In genomic region chr15:50765202-50765967, GRCh38 we compare ENCODE assay signal across 8 cellular contexts. TPM values are rescaled to one million over a fixed set of nuclear protein-coding genes. Genes with fewer than 3 reads are reported as not detected.
DNase-seq lines count a peak whose midpoint lies in the region; ATAC-seq and TF ChIP-seq lines count a peak whose summit lies in the region.

Gene SPPL2A (minus strand): TSS chr15:50765706. CDS start chr15:50765533, 173 bp downstream.

- 0 to 1% methylated on average over 2 to 36 of the region's 77 CpGs for WGBS in transverse colon (ENCODE audit: low coverage in 1 of 2), 2 donors

- no peaks in the 10 kb centered on the region for H3K27me3 Mint-ChIP-seq in activated naive CD8-positive, alpha-beta T cell treated with anti-CD3 and anti-CD28 coated beads, Interleukin-2, amount 50 U/mL, for 24 hours

- H3K9me3 Mint-ChIP-seq in activated naive CD8-positive, alpha-beta T cell treated with anti-CD3 and anti-CD28 coated beads, Interleukin-2, amount 50 U/mL, for 24 hours: no peaks in the 10 kb centered on the region

- H3K27me3 ChIP-seq in transverse colon: no peaks in the 10 kb centered on the region

- in situ Hi-C loops in transverse colon (cut with MboI; ENCODE audit: low pct_ligation_motif_present in 1 of 4, low pct_unique_long_range_greater_than_20kb in 1 of 4, low sequenced_read_pairs in 3 of 4): loop anchor here in 1 of 4 donors (10.0 kb wide), 1 partner anchor 109 kb away; no protein-coding TSS in a partner anchor

- peak within 1 kb of the TSS; percentile 97 for H3K27ac Mint-ChIP-seq in activated naive CD8-positive, alpha-beta T cell treated with anti-CD3 and anti-CD28 coated beads, Interleukin-2, amount 50 U/mL, for 24 hours

- H3K36me3 Mint-ChIP-seq in activated naive CD8-positive, alpha-beta T cell treated with anti-CD3 and anti-CD28 coated beads, Interleukin-2, amount 50 U/mL, for 24 hours (ENCODE audit: low read depth): peaks cover 16% of the 10 kb centered on the region

- no peaks in the 10 kb centered on the region for H3K36me3 ChIP-seq in transverse colon

- DNase-seq in GM12865 (ENCODE audit: low read depth) (peak; percentile 87), NCI-H1417 (lab: John Stamatoyannopoulos, UW) (peak; percentile 57 to 88 (median 80)), SW480 (ENCODE audit: low spot score) (peak; percentile 76), cardiac septum (ENCODE audit: low spot score) (peak; percentile 95), pons (ENCODE audit: low spot score) (peak; percentile 59), transverse colon (peak; percentile 86)
- DNase-seq in activated naive CD8-positive, alpha-beta T cell treated with anti-CD3 and anti-CD28 coated beads, Interleukin-2, amount 50 U/mL, for 24 hours: peak; percentile 92

- no peaks in the 10 kb centered on the region for H3K9me3 ChIP-seq in transverse colon

- H3K4me3 Mint-ChIP-seq in activated naive CD8-positive, alpha-beta T cell treated with anti-CD3 and anti-CD28 coated beads, Interleukin-2, amount 50 U/mL, for 24 hours: peak within 1 kb of the TSS; percentile 90

- intact Hi-C loops in cardiac septum (cut with DNase I): loop anchor here (1.0 to 5.0 kb wide), 3 partner anchors 53 to 112 kb away; partner anchors contain the start of gene TRPM7
- intact Hi-C loops in transverse colon (cut with DNase I; ENCODE audit: low total_unique reads): loop anchor here (10.0 kb wide), 2 partner anchors 71 to 109 kb away; no protein-coding TSS in a partner anchor

- no peak for TF ChIP-seq EP300 in transverse colon (IDR thresholded peaks at IDR 0.05; ENCODE audit: low read depth)

- ATAC-seq in HG02678 (IDR thresholded peaks at IDR 0.05; ENCODE audit: unreplicated experiment): peak; percentile 87
- ATAC-seq in activated naive CD8-positive, alpha-beta T cell treated with anti-CD3 and anti-CD28 coated beads, Interleukin-2, amount 50 U/mL, for 24 hours: peak; percentile 94

- H3K4me3 ChIP-seq in GM12865 (ENCODE audit: low read depth, low read length): peak within 1 kb of the TSS; percentile 73
- H3K4me3 ChIP-seq in transverse colon: peak within 1 kb of the TSS; percentile 69 to 99 (median 94)

- H3K4me1 ChIP-seq in transverse colon: peaks cover 10 to 50% (median 28%) of the 10 kb centered on the region in 4 donors

- TF ChIP-seq CTCF in GM12865 (IDR thresholded peaks at IDR 0.05; ENCODE audit: insufficient read depth, low read depth, low read length, missing control alignments) (no peak), transverse colon (IDR thresholded peaks at IDR 0.05) (no peak)

- H3K27ac ChIP-seq in transverse colon: peak within 1 kb of the TSS; percentile 95 to 99 (median 98)

- peaks cover 68% of the 10 kb centered on the region for H3K4me1 Mint-ChIP-seq in activated naive CD8-positive, alpha-beta T cell treated with anti-CD3 and anti-CD28 coated beads, Interleukin-2, amount 50 U/mL, for 24 hours

- TF ChIP-seq POLR2A in transverse colon (IDR thresholded peaks at IDR 0.05): peak; percentile 93

RNA-seq across cellular contexts. Expression of gene SPPL2A, which starts in this region (rescaled TPM):
- total RNA-seq in cardiac septum (116 TPM), transverse colon (100 to 1,000 TPM; 325 to 777 (median 391) TPM)

Comparison
In these comparisons a context has a peak if more than half of its experiments do, and no peak if none do; other contexts are left out.
1. Peak in every context shown above with its lines: DNase-seq, ATAC-seq, H3K4me3 ChIP-seq and H3K27ac ChIP-seq.